Comparison of ENCODE assay signal across 17 cellular contexts in the genomic region with DNA sequence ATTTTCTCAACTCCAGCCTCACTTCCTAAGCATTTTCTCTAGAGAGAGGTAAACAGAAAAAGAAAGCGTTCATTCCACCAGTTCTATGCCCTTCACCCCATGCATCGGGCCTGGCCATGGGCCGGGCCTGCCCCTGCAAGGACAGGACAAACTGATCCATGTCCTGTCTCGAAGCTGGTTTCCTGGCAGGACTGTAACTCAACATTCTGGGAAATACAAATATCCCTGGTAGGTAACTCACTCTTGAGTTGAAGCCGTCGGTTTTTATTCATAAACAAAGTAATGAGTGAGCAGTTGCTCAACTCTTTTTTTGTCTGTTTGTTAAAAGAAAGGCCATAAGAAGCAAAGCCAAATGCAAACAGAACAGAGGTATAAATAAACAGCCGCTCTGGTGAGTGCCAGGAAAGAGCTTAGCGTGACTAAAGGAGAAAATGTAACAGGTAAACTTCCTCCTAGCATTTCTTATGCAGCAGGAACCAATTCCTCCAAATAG.
DNase-seq lines count a peak whose midpoint lies in the region; ATAC-seq, FAIRE-seq and TF ChIP-seq lines count a peak whose summit lies in the region.
"Had no signal": no experiment of that assay in that cellular context is flagged by ENCODE, and none has a peak within 500 bp of the region (broad histone marks: within the 10 kb centered on the region; RNA-seq: fewer than 3 reads in every experiment).

No MANE protein-coding gene starts in this region.

- DNase-seq in DMS153 treated with DMSO at 0.1 percent for 48 hours (lab: John Stamatoyannopoulos, UW; ENCODE audit: unreplicated experiment) (peak; percentile 77), NCI-H2081 (lab: John Stamatoyannopoulos, UW) (peak; percentile 41 to 78), amniotic epithelial cell (ENCODE audit: low read depth) (peak; percentile 13), right lobe of liver (peak; percentile 74 to 80 (median 75)), mesenteric fat pad (ENCODE audit: low spot score) (no peak), pons (ENCODE audit: low spot score) (no peak), small intestine (no peak)
- DNase-seq: activated CD8-positive, alpha-beta T cell treated with anti-CD3 and anti-CD28 coated beads for 36 hours; activated effector memory CD4-positive, alpha-beta T cell treated with Interleukin-2 at 50 U/mL for 16 hours; BE2C; GF-D8; NCI-H1417 treated with DMSO at 0.1 percent for 48 hours; Peyer's patch; retina; stimulated activated naive CD8-positive, alpha-beta T cell treated with anti-CD3 and anti-CD28 coated beads, Interleukin-15, amount 100 ng/mL, for 72 hours had no signal

- intact Hi-C loops in right lobe of liver (cut with DNase I), result no loop called here

- H3K4me3 ChIP-seq in right lobe of liver (peak overlapping the region in 1 of 3 donors; percentile 12), small intestine (ENCODE audit: low read depth in 1 of 2, low read length in 2 of 2) (no peak overlapping the region)
- H3K4me3 ChIP-seq: Peyer's patch had no signal

- TF ChIP-seq POLR2A in right lobe of liver (IDR thresholded peaks at IDR 0.05), result no peak

- H3K27ac ChIP-seq in right lobe of liver (peak overlapping the region; percentile 47 to 82 (median 62)), small intestine (ENCODE audit: low read depth in 1 of 2, low read length in 1 of 2) (no peak overlapping the region)
- H3K27ac ChIP-seq: Peyer's patch had no signal

- WGBS in right lobe of liver (ENCODE audit: insufficient coverage, low coverage, low lambda C conversion rate, missing lambda C conversion rate), result 15% methylated on average over 8 of the region's 8 CpGs
- WGBS in small intestine, 3 donors, result 38 to 51% (median 49%) methylated on average over 8 of the region's 8 CpGs

- no peak for TF ChIP-seq CTCF in right lobe of liver (IDR thresholded peaks at IDR 0.05)

- ATAC-seq in right lobe of liver (peak; percentile 68 to 86 (median 80)), GM18909 (IDR thresholded peaks at IDR 0.05; ENCODE audit: poor library complexity, unreplicated experiment) (no peak)
- ATAC-seq: activated CD8-positive, alpha-beta T cell treated with anti-CD3 and anti-CD28 coated beads for 36 hours; stimulated activated naive CD8-positive, alpha-beta T cell treated with anti-CD3 and anti-CD28 coated beads, Interleukin-15, amount 100 ng/mL, for 72 hours had no signal

- FAIRE-seq in small intestine (lab: Jason Lieb, UNC), result no peak
- FAIRE-seq: endothelial cell of umbilical vein had no signal

- H3K36me3 ChIP-seq in right lobe of liver (no peaks in the 10 kb centered on the region), small intestine (ENCODE audit: control insufficient read depth in 2 of 2, insufficient read depth in 2 of 2, low read length in 2 of 2) (no peaks in the 10 kb centered on the region)
- H3K36me3 ChIP-seq: BE2C, Peyer's patch had no signal

- H3K4me1 ChIP-seq in right lobe of liver (peaks cover 0 to 58% (median 16%) of the 10 kb centered on the region in 4 donors), small intestine (ENCODE audit: control insufficient read depth in 2 of 2, insufficient read depth in 1 of 2, low read depth in 1 of 2, low read length in 1 of 2) (no peaks in the 10 kb centered on the region)
- H3K4me1 ChIP-seq: BE2C had no signal

- H3K9me3 ChIP-seq in right lobe of liver (no peaks in the 10 kb centered on the region), small intestine (ENCODE audit: control insufficient read depth, low read depth) (no peaks in the 10 kb centered on the region)
- H3K9me3 ChIP-seq: BE2C, Peyer's patch had no signal

- H3K27me3 ChIP-seq in right lobe of liver, result no peaks in the 10 kb centered on the region
- no peaks in the 10 kb centered on the region for H3K27me3 ChIP-seq in small intestine (ENCODE audit: control insufficient read depth in 2 of 2, insufficient read depth in 2 of 2, low read length in 2 of 2)
- H3K27me3 ChIP-seq: BE2C, Peyer's patch had no signal

Comparison
In these comparisons a context has a peak if more than half of its experiments do, and no peak if none do; other contexts are left out.
1. DNase-seq: peak in DMS153 treated with DMSO at 0.1 percent for 48 hours (single experiment), NCI-H2081 (2 of 2), amniotic epithelial cell (single experiment) and right lobe of liver (3 of 3); none in mesenteric fat pad (single experiment), pons (single experiment) and small intestine (single experiment).
2. H3K27ac ChIP-seq: peak in right lobe of liver (3 of 3); none in small intestine (0 of 2).